In genomic region chr10:78660446-78661106, GRCh38 we compare ENCODE assay signal across 22 cellular contexts.
"Had no signal": no experiment of that assay in that cellular context is flagged by ENCODE, and none has a peak within 500 bp of the region (broad histone marks: within the 10 kb centered on the region; RNA-seq: fewer than 3 reads in every experiment).

No MANE protein-coding gene starts in this region.

- ATAC-seq: left ventricle myocardium superior; lower lobe of right lung; natural killer cell; stimulated activated effector memory CD8-positive, alpha-beta T cell treated with anti-CD3 and anti-CD28 coated beads, Interleukin-12 subunit alpha, Interleukin-12 subunit beta, amount 100 ng/mL, for 72 hours had no signal

- H3K4me3 ChIP-seq: colonic mucosa, esophagus squamous epithelium, lower lobe of right lung, prostate gland, right atrium auricular region, sigmoid colon, stomach, tibial artery, upper lobe of left lung, uterus had no signal

- H3K27me3 ChIP-seq: colonic mucosa, right atrium auricular region, sigmoid colon, stomach, upper lobe of left lung, uterus had no signal

- H3K36me3 ChIP-seq: colonic mucosa, esophagus squamous epithelium, lower lobe of right lung, prostate gland, right atrium auricular region, sigmoid colon, stomach, tibial artery, upper lobe of left lung, uterus had no signal

- H3K4me1 ChIP-seq: colonic mucosa, lower lobe of right lung, right atrium auricular region, tibial artery, uterus had no signal

- DNase-seq: colonic mucosa; effector memory CD4-positive, alpha-beta T cell; erythroblast; esophagus squamous epithelium; hypothalamus; immature natural killer cell; islet precursor cell; left ventricle myocardium superior; lower lobe of right lung; natural killer cell; occipital lobe; sigmoid colon; stimulated activated CD4-positive, alpha-beta T cell treated with anti-CD3 and anti-CD28 coated beads, Interleukin-2, amount 100 ng/mL, for 24 hours; stimulated activated CD4-positive, alpha-beta T cell treated with anti-CD3 and anti-CD28 coated beads, Interleukin-4, amount 100 ng/mL, for 24 hours; stimulated activated naive CD4-positive, alpha-beta T cell treated with Interleukin-2 at 50 U/mL for 16 hours; stomach; upper lobe of left lung had no signal

- H3K9me3 ChIP-seq: colonic mucosa, prostate gland, sigmoid colon, uterus had no signal
